In genomic region chrX:54415534-54416350, GRCh38 we compare ENCODE assay signal across 15 cellular contexts. TPM values are rescaled to one million over a fixed set of nuclear protein-coding genes. Genes with fewer than 3 reads are reported as not detected.
DNase-seq lines count a peak whose midpoint lies in the region; ATAC-seq, FAIRE-seq and TF ChIP-seq lines count a peak whose summit lies in the region.
"Had no signal": no experiment of that assay in that cellular context is flagged by ENCODE, and none has a peak within 500 bp of the region (broad histone marks: within the 10 kb centered on the region; RNA-seq: fewer than 3 reads in every experiment).

No MANE protein-coding gene starts in this region.

- intact Hi-C loops in K562 (cut with micrococcal nuclease): no loop called here

- no peak overlapping the region for H3K23ac ChIP-seq in H9 (ENCODE audit: insufficient read length, low read depth, low read length)

- no peak overlapping the region for H3K56ac ChIP-seq in H9 (ENCODE audit: insufficient read length, low read depth, low read length)

- H4K8ac ChIP-seq in H9 (replicated peaks; ENCODE audit: insufficient read length, low read depth, low read length): no peak overlapping the region

- no peaks in the 10 kb centered on the region for H3K79me2 ChIP-seq in H9 (ENCODE audit: insufficient read depth, low read length)
- H3K79me2 ChIP-seq in K562 (ENCODE audit: control insufficient read depth, insufficient read depth, low read length): no peaks in the 10 kb centered on the region

- H3K4me3 Mint-ChIP-seq in H9: peak overlapping the region; percentile 26 to 70; a peak in 4 of 5 replicates
- peak overlapping the region; percentile 39 to 72 (median 70) for H3K4me3 Mint-ChIP-seq in nephron

- no peaks in the 10 kb centered on the region for H3K27me3 ChIP-seq in H9 (ENCODE audit: insufficient read depth, low read length)
- peaks cover 0 to 6% of the 10 kb centered on the region in 2 experiments; a peak in 2 of 5 replicates for H3K27me3 ChIP-seq in K562 (ENCODE audit: control insufficient read depth in 2 of 2, insufficient read depth in 2 of 2, low read length in 2 of 2)

- POLR2A ChIA-PET in K562 (lab: Yijun Ruan, JAX): no interaction called here

- H3K4me1 Mint-ChIP-seq in H9: peaks cover 9 to 10% of the 10 kb centered on the region in 2 experiments
- peaks cover 14% of the 10 kb centered on the region for H3K4me1 Mint-ChIP-seq in nephron

- no peak overlapping the region for H2BK5ac ChIP-seq in H9 (ENCODE audit: insufficient read length, low read length)

- no peak overlapping the region for H3K14ac ChIP-seq in H9 (ENCODE audit: insufficient read depth, low read length)

- H3T11ph ChIP-seq in H9 (ENCODE audit: low read length): no peak overlapping the region

- TF ChIP-seq POLR2A in NB4 (IDR thresholded peaks at IDR 0.05; ENCODE audit: extremely low read depth, insufficient read length) (no peak), K562 (conservative IDR thresholded peaks at IDR 0.05) (no peak)

- CTCF ChIA-PET in K562 (lab: Yijun Ruan, JAX; ENCODE audit: low intra/inter-chr PET ratio): no interaction called here

- ATAC-seq in K562 (no peak), GM19397 (IDR thresholded peaks at IDR 0.05; ENCODE audit: unreplicated experiment) (no peak), HG02759 (IDR thresholded peaks at IDR 0.05; ENCODE audit: unreplicated experiment) (no peak)
- ATAC-seq: right cardiac atrium had no signal

- H3K4me3 ChIP-seq in NB4 (ENCODE audit: low read depth, low read length) (no peak overlapping the region), K562 (no peak overlapping the region), coronary artery (no peak overlapping the region)
- H3K4me3 ChIP-seq: thoracic aorta had no signal

- no peaks in the 10 kb centered on the region for H3K23me2 ChIP-seq in H9 (ENCODE audit: insufficient read length, low read depth, low read length, poor library complexity, severe bottlenecking)

- H2AFZ ChIP-seq in H9 (ENCODE audit: low read length) (no peak overlapping the region), K562 (ENCODE audit: low read depth, low read length) (no peak overlapping the region)

- TF ChIP-seq CTCF in H9 (conservative IDR thresholded peaks at IDR 0.05): no peak
- no peak for TF ChIP-seq CTCF in NB4 (IDR thresholded peaks at IDR 0.05; ENCODE audit: low read depth, low read length)
- TF ChIP-seq CTCF in K562 (IDR thresholded peaks at IDR 0.05 in 2 of 3, conservative IDR thresholded peaks at IDR 0.05 in 1 of 3; ENCODE audit: insufficient read depth in 2 of 3, low read depth in 1 of 3, low read length in 3 of 3): no peak
- TF ChIP-seq CTCF in nephron (IDR thresholded peaks at IDR 0.05; ENCODE audit: unreplicated experiment in 3 of 3): no peak
- no peak for TF ChIP-seq CTCF in coronary artery (IDR thresholded peaks at IDR 0.05)

- TF ChIP-seq RAD21 in K562 (CRISPR knock-in tag; conservative IDR thresholded peaks at IDR 0.05 in 1 of 2, IDR thresholded peaks at IDR 0.05 in 1 of 2): no peak

- H3K9me3 ChIP-seq in H9 (ENCODE audit: control insufficient read depth, low read depth, low read length) (peaks cover 33% of the 10 kb centered on the region), K562 (replicated peaks; ENCODE audit: control insufficient read depth, insufficient read depth, low read depth, low read length) (no peaks in the 10 kb centered on the region)
- H3K9me3 ChIP-seq: SK-N-SH, thoracic aorta had no signal

- no peak overlapping the region for H2BK12ac ChIP-seq in H9 (ENCODE audit: insufficient read length, low read depth, low read length)

- no peak overlapping the region for H4K5ac ChIP-seq in H9 (ENCODE audit: insufficient read length, low read depth, low read length)

- no peaks in the 10 kb centered on the region for H3K9me1 ChIP-seq in K562 (ENCODE audit: control insufficient read depth, insufficient read depth, low read length)

- DNase-seq in H9 (peak; percentile 49), NB4 (ENCODE audit: low read depth) (peak; percentile 46), K562 (ENCODE audit: extremely low read depth in 1 of 4, low spot score in 3 of 4) (no peak), coronary artery (ENCODE audit: low spot score) (no peak)
- DNase-seq: DND-41; NCI-H1105 treated with DMSO at 0.1 percent for 48 hours; right cardiac atrium; SK-N-SH; stimulated activated CD4-positive, alpha-beta T cell treated with anti-CD3 and anti-CD28 coated beads, Interleukin-1b, Interleukin-23, amount 100 ng/mL, for 48 hours had no signal

- H3K27ac ChIP-seq in H9 (ENCODE audit: insufficient read length, low read depth, low read length) (peak overlapping the region; percentile 29), K562 (ENCODE audit: extremely low read depth, low read depth, low read length) (no peak overlapping the region), coronary artery (no peak overlapping the region)
- H3K27ac ChIP-seq: thoracic aorta had no signal

- H3K27ac Mint-ChIP-seq in H9 (peak overlapping the region; percentile 15 to 98 (median 22); a peak in 6 of 7 replicates), nephron (peak overlapping the region; percentile 82 to 96 (median 90))

- no peaks in the 10 kb centered on the region for H3K36me3 ChIP-seq in K562 (ENCODE audit: control insufficient read depth, insufficient read depth, low read length)
- H3K36me3 ChIP-seq: thoracic aorta had no signal

- no peak overlapping the region for H3K18ac ChIP-seq in H9 (ENCODE audit: insufficient read length, low read depth, low read length)

- no peak overlapping the region for H2BK15ac ChIP-seq in H9 (ENCODE audit: low read depth, low read length)

- H3K79me1 ChIP-seq in H9 (ENCODE audit: insufficient read depth, low read depth, low read length, poor library complexity, severe bottlenecking): no peaks in the 10 kb centered on the region

- H3K4ac ChIP-seq in H9 (ENCODE audit: low read depth, low read length): no peak overlapping the region

- no CpG with 5 or more reads among the region's 13 CpGs for WGBS in H9 (ENCODE audit: extremely low coverage, insufficient read length, low lambda C conversion rate)
- 1% methylated on average over 11 of the region's 13 CpGs for WGBS in K562 (ENCODE audit: insufficient coverage, low coverage, missing lambda C conversion rate)

- H3K4me2 ChIP-seq in H9 (ENCODE audit: insufficient read depth, insufficient read length, low read length) (peak overlapping the region; percentile 22), K562 (ENCODE audit: insufficient read depth, low read length) (no peak overlapping the region)
- H3K4me2 ChIP-seq: SK-N-SH had no signal

- no peak for TF ChIP-seq EP300 in K562 (IDR thresholded peaks at IDR 0.05; ENCODE audit: low read length)

- H3K9me3 Mint-ChIP-seq in H9 (peaks cover 69 to 73% of the 10 kb centered on the region in 2 experiments), nephron (peaks cover 24% of the 10 kb centered on the region)

- no peak overlapping the region for H3K9ac ChIP-seq in H9 (ENCODE audit: extremely low read depth, insufficient read length, low read length)
- H3K9ac ChIP-seq in K562 (ENCODE audit: insufficient read depth in 1 of 2, low read depth in 2 of 2, low read length in 2 of 2): no peak overlapping the region
- H3K9ac ChIP-seq: SK-N-SH had no signal

- FAIRE-seq in K562 (lab: Jason Lieb, UNC): no peak
- FAIRE-seq: endothelial cell of umbilical vein had no signal

- BruUV-seq in K562 (replicated peaks; lab: Mats Ljungman, UMichigan): no TSS peak

- H3K36me3 Mint-ChIP-seq in H9 (ENCODE audit: insufficient read depth in 1 of 3, low read depth in 3 of 3): peaks cover 0 to 7% (median 5%) of the 10 kb centered on the region in 3 experiments; a peak in 5 of 7 replicates
- H3K36me3 Mint-ChIP-seq in nephron (ENCODE audit: low read depth): no peaks in the 10 kb centered on the region

- no peaks in the 10 kb centered on the region for H3K4me1 ChIP-seq in H9 (ENCODE audit: insufficient read depth, low read length)
- no peaks in the 10 kb centered on the region for H3K4me1 ChIP-seq in K562 (replicated peaks in 1 of 2; ENCODE audit: control insufficient read depth in 2 of 2, insufficient read depth in 2 of 2, low read length in 2 of 2)

- no peak overlapping the region for H2BK120ac ChIP-seq in H9 (ENCODE audit: low read depth, low read length, poor library complexity, severe bottlenecking)

- H4K91ac ChIP-seq in H9 (ENCODE audit: insufficient read length, low read depth, low read length): no peak overlapping the region

- no peak overlapping the region for H2AK5ac ChIP-seq in H9 (ENCODE audit: insufficient read length, low read length)

- H4K20me1 ChIP-seq in H9 (ENCODE audit: control insufficient read depth, insufficient read depth, insufficient read length) (no peaks in the 10 kb centered on the region), K562 (replicated peaks; ENCODE audit: control insufficient read depth, insufficient read depth, low read length) (no peaks in the 10 kb centered on the region)

- in situ Hi-C loops in K562 (cut with MboI): no loop called here

- H2BK20ac ChIP-seq in H9 (ENCODE audit: low read depth, low read length, poor library complexity, severe bottlenecking): no peak overlapping the region

- H3K27me3 Mint-ChIP-seq in H9 (ENCODE audit: low read depth): peaks cover 6% of the 10 kb centered on the region; the same call in 1 of the 2 replicates
- peaks cover 3% of the 10 kb centered on the region for H3K27me3 Mint-ChIP-seq in nephron (ENCODE audit: low read depth)

RNA-seq across cellular contexts. Expression of gene TSR2, which starts 24.5 kb away (rescaled TPM):
- total RNA-seq in H9 (2021) (51.5 and 51.7 TPM in 2 replicates), K562 (2014; rRNA removed) (23.8 and 28.5 TPM in 2 replicates), K562 (2014; rRNA removed; fragmentation: Illumina TruSeq; extraction: Trizol) (26.2 and 27.1 TPM in 2 replicates), K562 (2015; rRNA removed; fragmentation: Illumina TruSeq; extraction: Trizol) (29.1 and 29.8 TPM in 2 replicates), K562 (2021) (27.4 and 32.2 TPM in 2 replicates)
- total RNA-seq in K562 (2011; cell fraction: chromatin; rRNA removed; ENCODE audit: low replicate concordance): 5.1 and 5.7 TPM in 2 replicates
- 1.8 and 3.0 TPM in 2 replicates for total RNA-seq in K562 (2011; cell fraction: nucleolus; rRNA removed)
- 7.3 and 10.6 TPM in 2 replicates for total RNA-seq in K562 (2011; cell fraction: nucleoplasm; rRNA removed)
- polyA plus RNA-seq in K562 (2011; rRNA removed) (18.0 and 20.1 TPM in 2 replicates), K562 (2014; fragmentation: Illumina TruSeq; extraction: Trizol) (45.8 and 50.0 TPM in 2 replicates), K562 (2014; fragmentation: Nextera tagmentation; extraction: Ambion mirVana) (10 to 100 TPM in 1 of 2 experiments, 1 to 10 TPM in 1; 8.6 to 17.4 TPM), K562 (2014; rRNA removed) (35.9 and 37.7 TPM in 2 replicates)
- polyA plus RNA-seq in K562 (2011; cell fraction: cytosol; rRNA removed): 12.2 and 17.3 TPM in 2 replicates
- polyA plus RNA-seq in K562 (2011; cell fraction: nucleus; rRNA removed): 8.5 and 9.2 TPM in 2 replicates
- 30.1 and 52.9 TPM in 2 replicates for polyA plus RNA-seq in K562 (2012)
- polyA minus RNA-seq in K562 (2011; rRNA and poly(A)+ RNA removed): 7.8 and 9.9 TPM in 2 replicates
- polyA minus RNA-seq in K562 (2011; cell fraction: cytosol; rRNA and poly(A)+ RNA removed): 3.5 and 5.3 TPM in 2 replicates
- 1.8 and 3.6 TPM in 2 replicates for polyA minus RNA-seq in K562 (2011; cell fraction: nucleus; rRNA and poly(A)+ RNA removed)

RNA-seq across cellular contexts. Expression of gene WNK3, which starts 57.9 kb away (rescaled TPM):
- 21.0 and 22.8 TPM in 2 replicates for total RNA-seq in H9 (2021)
- total RNA-seq in K562 (2011; cell fraction: chromatin; rRNA removed; ENCODE audit: low replicate concordance): not detected in 2 replicates
- not detected in 2 replicates for total RNA-seq in K562 (2011; cell fraction: nucleolus; rRNA removed)
- total RNA-seq in K562 (2011; cell fraction: nucleoplasm; rRNA removed): not detected in 2 replicates
- not detected in 2 replicates for total RNA-seq in K562 (2014; rRNA removed)
- total RNA-seq in K562 (2014; rRNA removed; fragmentation: Illumina TruSeq; extraction: Trizol): under 0.01 TPM in 1 of 2 replicates, not detected in the other
- under 0.01 TPM in 1 of 2 replicates, not detected in the other for total RNA-seq in K562 (2015; rRNA removed; fragmentation: Illumina TruSeq; extraction: Trizol)
- total RNA-seq in K562 (2021): 0.02 and 0.11 TPM in 2 replicates
- polyA plus RNA-seq in K562 (2011; rRNA removed): not detected in 2 replicates
- polyA plus RNA-seq in K562 (2011; cell fraction: cytosol; rRNA removed): not detected in 2 replicates
- polyA plus RNA-seq in K562 (2011; cell fraction: nucleus; rRNA removed): not detected in 2 replicates
- polyA plus RNA-seq in K562 (2012): 0.01 and 0.04 TPM in 2 replicates
- polyA plus RNA-seq in K562 (2014; fragmentation: Illumina TruSeq; extraction: Trizol): not detected in 2 replicates
- under 1 TPM; 0.01 TPM for polyA plus RNA-seq in K562 (2014; fragmentation: Nextera tagmentation; extraction: Ambion mirVana)
- polyA plus RNA-seq in K562 (2014; rRNA removed): not detected in 2 replicates
- not detected in 2 replicates for polyA minus RNA-seq in K562 (2011; rRNA and poly(A)+ RNA removed)
- not detected in 2 replicates for polyA minus RNA-seq in K562 (2011; cell fraction: cytosol; rRNA and poly(A)+ RNA removed)
- not detected in 2 replicates for polyA minus RNA-seq in K562 (2011; cell fraction: nucleus; rRNA and poly(A)+ RNA removed)
- total RNA-seq: HT-29 had no signal

Comparison
In these comparisons a context has a peak if more than half of its experiments do, and no peak if none do; other contexts are left out.
1. DNase-seq: peak in H9 (single experiment) and NB4 (single experiment); none in K562 (0 of 4) and coronary artery (single experiment).
2. RNA of gene WNK3, which starts 57.9 kb away (total RNA-seq): 21.0 to 22.8 TPM in H9; under 0.01 to 0.11 TPM in K562; every median in the first group is over 10 times any median in the second.